1 cellular context compared by ENCODE assay signal in genomic region chr9:38527507-38527906, GRCh38.
TF ChIP-seq lines count a peak whose summit lies in the region.

No MANE protein-coding gene starts in this region.

TF ChIP-seq in A549, 52 proteins besides CTCF, POLR2A, EP300 and RAD21 (continued from another document):
- TF ChIP-seq ATOH8 (CRISPR knock-in tag; IDR thresholded peaks at IDR 0.05; ENCODE audit: low read depth) (no peak), HES2 (IDR thresholded peaks at IDR 0.05) (no peak), JUNB (IDR thresholded peaks at IDR 0.05) (no peak)
